Comparison of ENCODE assay signal across 20 cellular contexts in the genomic region with DNA sequence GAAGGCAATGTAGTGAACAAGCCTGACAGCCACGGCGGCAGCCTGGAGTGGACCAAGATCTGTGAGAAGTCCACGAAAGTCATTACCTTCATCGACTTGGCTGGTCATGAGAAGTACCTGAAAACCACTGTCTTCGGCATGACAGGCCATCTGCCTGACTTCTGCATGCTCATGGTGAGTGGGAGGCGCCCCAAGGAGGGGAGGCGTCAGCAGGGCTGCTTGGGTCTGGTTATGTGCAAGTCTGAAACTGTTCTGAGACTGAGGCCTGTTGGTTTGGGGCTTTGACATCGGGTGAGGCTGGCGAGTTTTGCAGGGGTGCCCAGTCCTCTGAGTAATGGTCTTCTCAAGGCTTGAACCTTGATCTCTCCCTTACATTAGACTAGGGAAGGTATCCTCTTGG. TPM values are rescaled to one million over a fixed set of nuclear protein-coding genes. Genes with fewer than 3 reads are reported as not detected.
DNase-seq lines count a peak whose midpoint lies in the region; FAIRE-seq and TF ChIP-seq lines count a peak whose summit lies in the region.
"Had no signal": no experiment of that assay in that cellular context is flagged by ENCODE, and none has a peak within 500 bp of the region (broad histone marks: within the 10 kb centered on the region; RNA-seq: fewer than 3 reads in every experiment).

No MANE protein-coding gene starts in this region.

- peaks cover 36% of the 10 kb centered on the region for H3K4me1 Mint-ChIP-seq in activated CD4-positive, alpha-beta T cell treated with anti-CD3 and anti-CD28 coated beads, Interleukin-2, amount 10 ng/mL, durations not matched to agents 24 days and 14 days

- no peaks in the 10 kb centered on the region for H3K9me3 ChIP-seq in HUES6 (ENCODE audit: control insufficient read depth, insufficient read depth, low read depth, low read length)
- H3K9me3 ChIP-seq in neuronal stem cell (replicated peaks in 1 of 2; ENCODE audit: control insufficient read depth in 2 of 2, insufficient read depth in 1 of 2, low read depth in 1 of 2, low read length in 2 of 2) = peaks cover 0 to 2% of the 10 kb centered on the region in 2 donors
- H3K9me3 ChIP-seq: right atrium auricular region, spleen, upper lobe of right lung had no signal

- H2BK5ac ChIP-seq in neuronal stem cell (ENCODE audit: low read length) = peak overlapping the region; percentile 35

- peaks cover 49% of the 10 kb centered on the region for H3K36me3 Mint-ChIP-seq in activated CD4-positive, alpha-beta T cell treated with anti-CD3 and anti-CD28 coated beads, Interleukin-2, amount 10 ng/mL, durations not matched to agents 24 days and 14 days (ENCODE audit: low read depth)

- no peak overlapping the region for H3K14ac ChIP-seq in neuronal stem cell (ENCODE audit: low read length)

- in situ Hi-C loops in GM13977 (cut with MboI; ENCODE audit: low pct_unique_long_range_greater_than_20kb, low sequenced_read_pairs, unreplicated experiment) = no loop called here

- TF ChIP-seq CTCF in bronchial epithelial cell (IDR thresholded peaks at IDR 0.05; ENCODE audit: insufficient read depth, low read length, severe bottlenecking) = no peak
- TF ChIP-seq CTCF in D721Med (IDR thresholded peaks at IDR 0.05; ENCODE audit: insufficient read depth, missing control alignments) = no peak
- no peak for TF ChIP-seq CTCF in GM13977 (IDR thresholded peaks at IDR 0.05; ENCODE audit: extremely low read depth, insufficient read depth, missing control alignments)

- H3K9ac ChIP-seq in HUES6 (ENCODE audit: low read length) = no peak overlapping the region
- H3K9ac ChIP-seq in neuronal stem cell (ENCODE audit: low read depth, low read length, poor library complexity) = no peak overlapping the region

- no peak for DNase-seq in activated CD4-positive, alpha-beta T cell treated with anti-CD3 and anti-CD28 coated beads, Interleukin-2, amount 10 ng/mL, durations not matched to agents 24 days and 14 days
- DNase-seq in activated CD4-positive, alpha-beta T cell treated with anti-CD3 and anti-CD28 coated beads, Interleukin-2, amount 50 U/mL, for 1 hour = no peak
- DNase-seq in bronchial epithelial cell (ENCODE audit: low read depth) (no peak), neuronal stem cell (ENCODE audit: low spot score) (no peak), D721Med (ENCODE audit: insufficient read length, low spot score) (no peak), GM13977 (ENCODE audit: low spot score) (no peak)
- no peak for DNase-seq in stimulated activated CD4-positive, alpha-beta T cell treated with anti-CD3 and anti-CD28 coated beads, Interleukin-12 subunit alpha, Interleukin-12 subunit beta, amount 100 ng/mL, for 4 hours
- DNase-seq: activated naive CD4-positive, alpha-beta T cell treated with anti-CD3 and anti-CD28 coated beads, Interleukin-2, amount 50 U/mL, for 16 hours; DMS79 treated with DMSO at 0.1 percent for 48 hours; foreskin melanocyte; hippocampal formation; NCI-H1105; NCI-H2081; Right ventricle myocardium superior; spleen; upper lobe of right lung had no signal

- no peak overlapping the region for H3K4me3 ChIP-seq in HUES6 (ENCODE audit: low read depth, low read length)
- no peak overlapping the region for H3K4me3 ChIP-seq in bronchial epithelial cell (ENCODE audit: low read depth, low read length)
- no peak overlapping the region for H3K4me3 ChIP-seq in neuronal stem cell (ENCODE audit: low read length in 2 of 2)
- H3K4me3 ChIP-seq: right atrium auricular region, upper lobe of right lung had no signal

- peak overlapping the region; percentile 48 for H3K18ac ChIP-seq in neuronal stem cell (ENCODE audit: low read length)

- H3K4me3 Mint-ChIP-seq in activated CD4-positive, alpha-beta T cell treated with anti-CD3 and anti-CD28 coated beads, Interleukin-2, amount 10 ng/mL, durations not matched to agents 24 days and 14 days = no peak overlapping the region
- H3K4me3 Mint-ChIP-seq: central memory CD8-positive, alpha-beta T cell had no signal

- H3K36me3 ChIP-seq in HUES6 (ENCODE audit: control insufficient read depth, insufficient read depth, low read length) (peaks cover 61% of the 10 kb centered on the region), bronchial epithelial cell (ENCODE audit: control insufficient read depth, insufficient read depth, low read length) (peaks cover 25% of the 10 kb centered on the region), neuronal stem cell (replicated peaks in 1 of 2; ENCODE audit: control insufficient read depth in 2 of 2, insufficient read depth in 2 of 2, low read length in 2 of 2) (peaks cover 27 to 75% of the 10 kb centered on the region in 2 donors)

- peaks cover 39% of the 10 kb centered on the region for H3K4me1 ChIP-seq in HUES6 (ENCODE audit: control insufficient read depth, insufficient read depth, low read length)
- peaks cover 2 to 22% of the 10 kb centered on the region in 2 donors for H3K4me1 ChIP-seq in neuronal stem cell (ENCODE audit: control insufficient read depth in 2 of 2, insufficient read depth in 1 of 2, low read depth in 1 of 2, low read length in 2 of 2)

- no peaks in the 10 kb centered on the region for H3K27me3 Mint-ChIP-seq in activated CD4-positive, alpha-beta T cell treated with anti-CD3 and anti-CD28 coated beads, Interleukin-2, amount 10 ng/mL, durations not matched to agents 24 days and 14 days
- H3K27me3 Mint-ChIP-seq: central memory CD8-positive, alpha-beta T cell had no signal

- H2AFZ ChIP-seq in neuronal stem cell (ENCODE audit: low read length) = no peak overlapping the region

- H3K79me1 ChIP-seq in neuronal stem cell (ENCODE audit: low read depth, low read length) = peaks cover 21% of the 10 kb centered on the region

- H3K4me2 ChIP-seq in neuronal stem cell (ENCODE audit: insufficient read depth, low read length, poor library complexity, severe bottlenecking) = no peak overlapping the region

- no peaks in the 10 kb centered on the region for H3K9me3 Mint-ChIP-seq in activated CD4-positive, alpha-beta T cell treated with anti-CD3 and anti-CD28 coated beads, Interleukin-2, amount 10 ng/mL, durations not matched to agents 24 days and 14 days
- H3K9me3 Mint-ChIP-seq: central memory CD8-positive, alpha-beta T cell had no signal

- H2BK15ac ChIP-seq in neuronal stem cell (ENCODE audit: low read length) = no peak overlapping the region

- H3K27me3 ChIP-seq in HUES6 (ENCODE audit: control insufficient read depth, insufficient read depth, low read length) (no peaks in the 10 kb centered on the region), bronchial epithelial cell (ENCODE audit: control insufficient read depth, insufficient read depth, low read length) (no peaks in the 10 kb centered on the region), neuronal stem cell (ENCODE audit: control insufficient read depth in 3 of 3, insufficient read depth in 3 of 3, low read depth in 1 of 3, low read length in 3 of 3) (no peaks in the 10 kb centered on the region)
- H3K27me3 ChIP-seq: right atrium auricular region, spleen, upper lobe of right lung had no signal

- H2AK5ac ChIP-seq in neuronal stem cell (ENCODE audit: low read depth, low read length) = no peak overlapping the region

- H4K8ac ChIP-seq in neuronal stem cell (ENCODE audit: low read depth, low read length) = no peak overlapping the region

- peak; percentile 91 for FAIRE-seq in bronchial epithelial cell (lab: Jason Lieb, UNC)
- FAIRE-seq in D721Med (lab: Jason Lieb, UNC) = no peak
- FAIRE-seq: A204.1 had no signal

- H3K4ac ChIP-seq in neuronal stem cell (ENCODE audit: low read length) = no peak overlapping the region

- no CpG with 5 or more reads among the region's 9 CpGs for WGBS in neuronal stem cell (ENCODE audit: extremely low coverage in 2 of 2, insufficient read length in 2 of 2, insufficient replicate concordance in 1 of 2), 2 donors

- H3K23ac ChIP-seq in neuronal stem cell (ENCODE audit: low read depth, low read length, poor library complexity) = peak overlapping the region; percentile 46

- intact Hi-C loops in activated CD4-positive, alpha-beta T cell treated with anti-CD3 and anti-CD28 coated beads, Interleukin-2, amount 10 ng/mL, durations not matched to agents 24 days and 14 days (cut with micrococcal nuclease) = no loop called here

- no peak overlapping the region for H4K91ac ChIP-seq in neuronal stem cell (ENCODE audit: low read depth, low read length, poor library complexity)

- H3K27ac ChIP-seq in HUES6 (ENCODE audit: low read depth, low read length) (0 out of 2 replicates have a peak overlapping the region, but pooled peaks have one; percentile 8), neuronal stem cell (replicated peaks; ENCODE audit: low read length) (no peak overlapping the region)
- H3K27ac ChIP-seq: right atrium auricular region, upper lobe of right lung had no signal

- H2BK120ac ChIP-seq in neuronal stem cell (ENCODE audit: low read depth, low read length) = no peak overlapping the region

- peak overlapping the region; percentile 20 for H3K27ac Mint-ChIP-seq in activated CD4-positive, alpha-beta T cell treated with anti-CD3 and anti-CD28 coated beads, Interleukin-2, amount 10 ng/mL, durations not matched to agents 24 days and 14 days

- no peak overlapping the region for H2BK12ac ChIP-seq in neuronal stem cell (ENCODE audit: low read length)

RNA-seq across cellular contexts. Expression of a gene that starts 11.1 kb away (rescaled TPM):
- total RNA-seq in activated CD4-positive, alpha-beta T cell treated with anti-CD3 and anti-CD28 coated beads, Interleukin-2, amount 10 ng/mL, durations not matched to agents 24 days and 14 days = 102 and 103 TPM in 2 replicates
- total RNA-seq in bronchial epithelial cell = 28.7 and 47.0 TPM in 2 replicates
- polyA plus RNA-seq in neuronal stem cell (2013, experiment 1 of 2) = 47.8 TPM
- polyA plus RNA-seq in neuronal stem cell (2013, experiment 2 of 2) = 48.3 TPM

RNA-seq across cellular contexts. Expression of a gene that starts 16.1 kb away (rescaled TPM):
- total RNA-seq in activated CD4-positive, alpha-beta T cell treated with anti-CD3 and anti-CD28 coated beads, Interleukin-2, amount 10 ng/mL, durations not matched to agents 24 days and 14 days = 90.4 and 93.8 TPM in 2 replicates
- total RNA-seq in bronchial epithelial cell = 123 and 147 TPM in 2 replicates
- 22.9 TPM for polyA plus RNA-seq in neuronal stem cell (2013, experiment 1 of 2)
- polyA plus RNA-seq in neuronal stem cell (2013, experiment 2 of 2) = 21.5 TPM

RNA-seq across cellular contexts. Expression of a gene that starts 35.1 kb away (rescaled TPM):
- 169 and 172 TPM in 2 replicates for total RNA-seq in activated CD4-positive, alpha-beta T cell treated with anti-CD3 and anti-CD28 coated beads, Interleukin-2, amount 10 ng/mL, durations not matched to agents 24 days and 14 days
- total RNA-seq in bronchial epithelial cell = 42.9 and 70.0 TPM in 2 replicates
- 62.5 TPM for polyA plus RNA-seq in neuronal stem cell (2013, experiment 1 of 2)
- polyA plus RNA-seq in neuronal stem cell (2013, experiment 2 of 2) = 63.9 TPM

RNA-seq across cellular contexts. Expression of a gene that starts 39.0 kb away (rescaled TPM):
- total RNA-seq in activated CD4-positive, alpha-beta T cell treated with anti-CD3 and anti-CD28 coated beads, Interleukin-2, amount 10 ng/mL, durations not matched to agents 24 days and 14 days = 124 and 128 TPM in 2 replicates
- 46.3 and 51.6 TPM in 2 replicates for total RNA-seq in bronchial epithelial cell
- 19.4 TPM for polyA plus RNA-seq in neuronal stem cell (2013, experiment 1 of 2)
- polyA plus RNA-seq in neuronal stem cell (2013, experiment 2 of 2) = 19.4 TPM
